Comparison of ENCODE assay signal across 13 cellular contexts in the genomic region with DNA sequence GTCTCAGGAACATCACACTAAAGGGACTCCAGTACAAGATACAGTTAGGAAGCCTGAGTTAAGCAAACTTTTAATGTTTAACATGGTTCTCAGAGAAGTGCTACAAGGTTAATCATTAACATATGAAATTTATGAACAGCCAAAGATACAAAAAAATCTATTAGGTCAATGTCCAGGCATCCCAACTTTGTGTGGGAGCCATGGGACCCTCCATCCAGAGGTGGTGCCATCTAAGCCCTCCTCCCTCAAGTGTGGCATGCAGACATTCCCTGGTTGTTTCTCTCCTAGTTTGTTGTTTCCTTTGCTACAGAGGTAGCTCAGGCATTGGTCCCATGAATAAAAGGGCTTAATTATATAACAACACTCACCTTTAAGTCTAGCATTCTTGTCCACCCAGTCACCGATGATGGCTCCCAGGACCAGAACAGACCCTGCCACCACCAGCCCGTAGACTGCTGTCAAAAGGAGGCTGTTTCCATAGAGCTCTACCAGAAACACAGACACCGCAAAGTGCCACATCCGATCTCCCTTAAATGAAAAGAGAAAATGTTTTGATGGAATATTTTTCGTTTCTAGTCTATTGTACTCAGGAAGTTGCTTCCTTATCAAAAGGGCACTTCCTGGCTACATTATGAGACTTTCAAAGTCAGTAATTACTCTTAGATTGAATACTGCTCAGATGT. TPM values are rescaled to one million over a fixed set of nuclear protein-coding genes. Genes with fewer than 3 reads are reported as not detected.
DNase-seq lines count a peak whose midpoint lies in the region; ATAC-seq and TF ChIP-seq lines count a peak whose summit lies in the region.
"Had no signal": no experiment of that assay in that cellular context is flagged by ENCODE, and none has a peak within 500 bp of the region (broad histone marks: within the 10 kb centered on the region; RNA-seq: fewer than 3 reads in every experiment).

No MANE protein-coding gene starts in this region.

- H3K9me3 ChIP-seq in mucosa of descending colon (no peaks in the 10 kb centered on the region), upper lobe of left lung (no peaks in the 10 kb centered on the region)

- intact Hi-C loops in activated naive CD4-positive, alpha-beta T cell treated with anti-CD3 and anti-CD28 coated beads for 36 hours (cut with micrococcal nuclease): loop anchor here (5.0 kb wide), 1 partner anchor 108 kb away; no protein-coding TSS in a partner anchor
- intact Hi-C loops in mucosa of descending colon (cut with DNase I, micrococcal nuclease): no loop called here

- H3K4me1 ChIP-seq in mucosa of descending colon (ENCODE audit: low read depth): peaks cover 30% of the 10 kb centered on the region
- H3K4me1 ChIP-seq in upper lobe of left lung: peaks cover 19 to 48% (median 38%) of the 10 kb centered on the region in 4 donors

- no peak for TF ChIP-seq POLR2A in upper lobe of left lung (IDR thresholded peaks at IDR 0.05)

- no peak for DNase-seq in activated naive CD4-positive, alpha-beta T cell treated with anti-CD3 and anti-CD28 coated beads for 36 hours
- DNase-seq in endothelial cell (ENCODE audit: low spot score) (no peak), mucosa of descending colon (no peak), upper lobe of left lung (no peak), activated gamma-delta T cell (lab: John Stamatoyannopoulos, UW) (no peak), NAMALWA (ENCODE audit: low spot score) (no peak)
- DNase-seq: glutamatergic neuron, NCI-H1105, NCI-H510A, retina had no signal

- CTCF ChIA-PET in activated naive CD4-positive, alpha-beta T cell treated with anti-CD3 and anti-CD28 coated beads for 36 hours (lab: Charles Lee): interaction anchor here (1.4 kb wide), 1 partner anchor 10 kb away, joined by 3 read pairs; no protein-coding TSS in a partner anchor

- no peak for TF ChIP-seq EP300 in upper lobe of left lung (IDR thresholded peaks at IDR 0.05)

- ATAC-seq in mucosa of descending colon (peak; percentile 87), upper lobe of left lung (ENCODE audit: low FRiP score in 2 of 2) (peak; percentile 14 to 46), GM18873 (IDR thresholded peaks at IDR 0.05; ENCODE audit: low FRiP score, unreplicated experiment) (no peak)

- H3K27ac Mint-ChIP-seq in activated naive CD4-positive, alpha-beta T cell treated with anti-CD3 and anti-CD28 coated beads, Interleukin-2, amount 50 U/mL, for 24 hours: peak overlapping the region; percentile 88
- no peak overlapping the region for H3K27ac Mint-ChIP-seq in activated naive CD4-positive, alpha-beta T cell treated with anti-CD3 and anti-CD28 coated beads for 36 hours
- H3K27ac Mint-ChIP-seq in endothelial cell (ENCODE audit: unreplicated experiment): no peak overlapping the region
- H3K27ac Mint-ChIP-seq: T-helper 2 cell treated with Interferon-gamma antibody and Interleukin-4, amounts not matched to agents 5 μg/mL and 100 μg/mL, for 36 hours had no signal

- no peaks in the 10 kb centered on the region for H3K36me3 ChIP-seq in mucosa of descending colon (ENCODE audit: low read depth)
- peaks cover 3 to 49% (median 6%) of the 10 kb centered on the region in 4 donors for H3K36me3 ChIP-seq in upper lobe of left lung

- no peaks in the 10 kb centered on the region for H3K9me3 Mint-ChIP-seq in activated naive CD4-positive, alpha-beta T cell treated with anti-CD3 and anti-CD28 coated beads, Interleukin-2, amount 50 U/mL, for 24 hours
- no peaks in the 10 kb centered on the region for H3K9me3 Mint-ChIP-seq in activated naive CD4-positive, alpha-beta T cell treated with anti-CD3 and anti-CD28 coated beads for 36 hours
- H3K9me3 Mint-ChIP-seq in endothelial cell (ENCODE audit: unreplicated experiment): no peaks in the 10 kb centered on the region
- H3K9me3 Mint-ChIP-seq: T-helper 2 cell treated with Interferon-gamma antibody and Interleukin-4, amounts not matched to agents 5 μg/mL and 100 μg/mL, for 36 hours had no signal

- H3K27me3 Mint-ChIP-seq in activated naive CD4-positive, alpha-beta T cell treated with anti-CD3 and anti-CD28 coated beads, Interleukin-2, amount 50 U/mL, for 24 hours: no peaks in the 10 kb centered on the region
- H3K27me3 Mint-ChIP-seq in activated naive CD4-positive, alpha-beta T cell treated with anti-CD3 and anti-CD28 coated beads for 36 hours (ENCODE audit: low read depth): no peaks in the 10 kb centered on the region
- peaks cover 2% of the 10 kb centered on the region for H3K27me3 Mint-ChIP-seq in endothelial cell (ENCODE audit: unreplicated experiment)

- no peak for TF ChIP-seq CTCF in endothelial cell (IDR thresholded peaks at IDR 0.05; ENCODE audit: unreplicated experiment)
- no peak for TF ChIP-seq CTCF in mucosa of descending colon (IDR thresholded peaks at IDR 0.05)
- no peak for TF ChIP-seq CTCF in upper lobe of left lung (IDR thresholded peaks at IDR 0.05)

- H3K27ac ChIP-seq in upper lobe of left lung: peak overlapping the region; percentile 42 to 75 (median 56)

- WGBS in upper lobe of left lung, 2 donors: 42 to 54% methylated on average over 5 of the region's 5 CpGs

- peak overlapping the region; percentile 15 for H3K4me3 Mint-ChIP-seq in activated naive CD4-positive, alpha-beta T cell treated with anti-CD3 and anti-CD28 coated beads, Interleukin-2, amount 50 U/mL, for 24 hours
- H3K4me3 Mint-ChIP-seq in activated naive CD4-positive, alpha-beta T cell treated with anti-CD3 and anti-CD28 coated beads for 36 hours: no peak overlapping the region
- H3K4me3 Mint-ChIP-seq in endothelial cell (ENCODE audit: unreplicated experiment): peak overlapping the region; percentile 78
- H3K4me3 Mint-ChIP-seq: T-helper 2 cell treated with Interferon-gamma antibody and Interleukin-4, amounts not matched to agents 5 μg/mL and 100 μg/mL, for 36 hours had no signal

- H3K27me3 ChIP-seq in upper lobe of left lung: no peaks in the 10 kb centered on the region

- H3K36me3 Mint-ChIP-seq in activated naive CD4-positive, alpha-beta T cell treated with anti-CD3 and anti-CD28 coated beads, Interleukin-2, amount 50 U/mL, for 24 hours: peaks cover 11% of the 10 kb centered on the region
- peaks cover 3% of the 10 kb centered on the region for H3K36me3 Mint-ChIP-seq in activated naive CD4-positive, alpha-beta T cell treated with anti-CD3 and anti-CD28 coated beads for 36 hours (ENCODE audit: low read depth)
- H3K36me3 Mint-ChIP-seq in endothelial cell (ENCODE audit: low read depth, unreplicated experiment): peaks cover 48% of the 10 kb centered on the region

- no peak overlapping the region for H3K4me3 ChIP-seq in mucosa of descending colon
- peak overlapping the region in 2 of 4 donors; percentile 22 to 51 for H3K4me3 ChIP-seq in upper lobe of left lung

- H3K4me1 Mint-ChIP-seq in activated naive CD4-positive, alpha-beta T cell treated with anti-CD3 and anti-CD28 coated beads, Interleukin-2, amount 50 U/mL, for 24 hours: peaks cover 82% of the 10 kb centered on the region
- H3K4me1 Mint-ChIP-seq in activated naive CD4-positive, alpha-beta T cell treated with anti-CD3 and anti-CD28 coated beads for 36 hours (ENCODE audit: low read depth): peaks cover 46% of the 10 kb centered on the region
- H3K4me1 Mint-ChIP-seq in endothelial cell (ENCODE audit: unreplicated experiment): peaks cover 44% of the 10 kb centered on the region

RNA-seq across cellular contexts. Expression of a gene that starts 5.7 kb away (rescaled TPM):
- total RNA-seq in activated naive CD4-positive, alpha-beta T cell treated with anti-CD3 and anti-CD28 coated beads for 36 hours: 1 to 10 TPM; 3.8 to 4.1 TPM
- 90.9 TPM for total RNA-seq in endothelial cell (ENCODE audit: unreplicated experiment)
- total RNA-seq in mucosa of descending colon: 100 to 1,000 TPM in 2 of 3 donors, 10 to 100 TPM in 1; 95.4 to 212 (median 155) TPM
- 100 to 1,000 TPM in 5 of 6 donors, 10 to 100 TPM in 1; 67.4 to 154 (median 131) TPM for total RNA-seq in upper lobe of left lung

Comparison
In these comparisons a context has a peak if more than half of its experiments do, and no peak if none do; other contexts are left out.
1. RNA of a gene that starts 5.7 kb away (total RNA-seq): 95.4 to 212 TPM in mucosa of descending colon, 67.4 to 154 TPM in upper lobe of left lung and 90.9 TPM in endothelial cell (single experiment); 3.8 to 4.1 TPM in activated naive CD4-positive, alpha-beta T cell treated with anti-CD3 and anti-CD28 coated beads for 36 hours; every median in the first group is over 10 times any median in the second.